In genomic region chr3:13394363-13394762, GRCh38 we compare ENCODE assay signal across 27 cellular contexts. TPM values are rescaled to one million over a fixed set of nuclear protein-coding genes. Genes with fewer than 3 reads are reported as not detected.
"Had no signal": no experiment of that assay in that cellular context is flagged by ENCODE, and none has a peak within 500 bp of the region (broad histone marks: within the 10 kb centered on the region; RNA-seq: fewer than 3 reads in every experiment).

No MANE protein-coding gene starts in this region.

- ATAC-seq: mucosa of descending colon; natural killer cell treated with Interleukin-12 subunit alpha and Interleukin-12 subunit beta and Interleukin-15 and Interleukin-18, amount 100 ng/mL, for 72 hours; pancreas; sciatic nerve; stimulated activated effector memory CD8-positive, alpha-beta T cell treated with anti-CD3 and anti-CD28 coated beads, Interleukin-12 subunit alpha, Interleukin-12 subunit beta, amount 100 ng/mL, for 72 hours; stimulated activated naive CD8-positive, alpha-beta T cell treated with anti-CD3 and anti-CD28 coated beads, Interleukin-15, Interleukin-2, amounts not matched to agents 100 U/mL and 50 U/mL, for 24 hours had no signal

- H3K27me3 ChIP-seq: dorsolateral prefrontal cortex, neutrophil, pancreas, testis, tibial artery, upper lobe of left lung had no signal

- FAIRE-seq: frontal cortex, pancreas, urothelium cell line had no signal

- DNase-seq: cortex of kidney; dorsolateral prefrontal cortex; effector CD4-positive, alpha-beta T cell; hypothalamus; immature natural killer cell; islet precursor cell; mesenchymal stem cell; mucosa of descending colon; naive B cell; pancreas; retina; stimulated activated CD4-positive, alpha-beta T cell treated with anti-CD3 and anti-CD28 coated beads, Interleukin-12 subunit alpha, Interleukin-12 subunit beta, amount 100 ng/mL, for 4 hours; stimulated activated CD4-positive, alpha-beta T cell treated with anti-CD3 and anti-CD28 coated beads, Interleukin-1b, Interleukin-23, amount 100 ng/mL, for 48 hours; stimulated activated CD4-positive, alpha-beta T cell treated with anti-CD3 and anti-CD28 coated beads, Interleukin-4, amount 100 ng/mL, for 1 hour; stimulated activated naive CD8-positive, alpha-beta T cell treated with anti-CD3 and anti-CD28 coated beads, Interleukin-15, Interleukin-2, amounts not matched to agents 100 U/mL and 50 U/mL, for 24 hours; substantia nigra; testis; tibial artery; upper lobe of left lung had no signal

- H3K9me3 ChIP-seq: mucosa of descending colon, neutrophil, pancreas, testis, tibial artery, upper lobe of left lung had no signal

- H3K4me3 ChIP-seq: dorsolateral prefrontal cortex, mucosa of descending colon, pancreas, smooth muscle cell, testis, tibial artery, upper lobe of left lung had no signal

- H3K27ac ChIP-seq: dorsolateral prefrontal cortex, neutrophil, pancreas, testis, tibial artery, upper lobe of left lung had no signal

- H3K4me1 ChIP-seq: pancreas, testis, tibial artery, upper lobe of left lung had no signal

RNA-seq across cellular contexts. Expression of gene NUP210, which starts 25.8 kb away (rescaled TPM):
- total RNA-seq: fibroblast of villous mesenchyme had no signal
